ENCODE assay signal across 22 cellular contexts in the genomic region with DNA sequence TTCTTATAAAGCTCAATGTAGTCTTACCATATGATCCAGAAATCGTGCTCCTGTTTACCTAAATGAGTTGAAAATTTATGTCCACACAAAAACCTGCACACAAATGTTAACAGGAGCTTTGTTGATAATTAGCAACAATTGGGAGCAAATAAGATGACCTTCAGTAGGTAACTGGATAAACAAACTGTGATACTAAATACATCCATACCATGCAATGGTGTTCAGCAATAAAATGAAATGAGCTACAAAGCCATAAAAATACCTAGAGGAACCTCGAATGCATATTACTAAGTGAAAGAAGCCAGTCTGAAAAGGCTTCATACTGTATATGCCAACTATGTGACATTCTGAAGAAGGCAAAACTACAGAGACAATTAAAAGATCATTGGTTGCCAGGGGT.
DNase-seq lines count a peak whose midpoint lies in the region; TF ChIP-seq lines count a peak whose summit lies in the region.
"Had no signal": no experiment of that assay in that cellular context is flagged by ENCODE, and none has a peak within 500 bp of the region (broad histone marks: within the 10 kb centered on the region; RNA-seq: fewer than 3 reads in every experiment).

No MANE protein-coding gene starts in this region.

- CTCF ChIA-PET in HEK293 (lab: Yijun Ruan, JAX) = interaction anchor here (0.7 kb wide), 2 partner anchors 8 to 45 kb away, joined by 3 to 4 read pairs; no protein-coding TSS in a partner anchor

- TF ChIP-seq CTCF in HEK293 (tag by site-specific recombination; IDR thresholded peaks at IDR 0.05) = no peak
- TF ChIP-seq CTCF in VCaP (conservative IDR thresholded peaks at IDR 0.05) = no peak
- no peak for TF ChIP-seq CTCF in coronary artery (IDR thresholded peaks at IDR 0.05)

- H3K9me3 ChIP-seq in HEK293 (ENCODE audit: control insufficient read depth, insufficient read depth, low read depth, low read length) = no peaks in the 10 kb centered on the region
- H3K9me3 ChIP-seq: BE2C, BLaER1 had no signal

- POLR2A ChIA-PET in HEK293 (lab: Yijun Ruan, JAX) = no interaction called here

- DNase-seq in NCI-H526 (lab: John Stamatoyannopoulos, UW) (peak; percentile 16 to 39), coronary artery (ENCODE audit: low spot score) (no peak), NCI-H1105 treated with DMSO at 0.1 percent for 48 hours (lab: John Stamatoyannopoulos, UW) (no peak)
- DNase-seq: 8988T; ACHN; BE2C; C1 segment of cervical spinal cord; CD4-positive, alpha-beta memory T cell; CD4-positive, CD25-positive, alpha-beta regulatory T cell; CD8-positive, alpha-beta memory T cell; COR-L47; DMS 273 treated with DMSO at 0.1 percent for 48 hours; DMS153; DMS53; DMS79; DND-41; EL; GDM1 had no signal

- H3K27ac ChIP-seq in HEK293 (ENCODE audit: extremely low read depth, low read depth, low read length) (no peak overlapping the region), VCaP (peak overlapping the region; percentile 76; the same call in 1 of the 2 replicates), coronary artery (no peak overlapping the region)
- H3K27ac ChIP-seq: BLaER1 had no signal

- H3K4me3 ChIP-seq in HEK293 (ENCODE audit: low read depth, low read length) (no peak overlapping the region), coronary artery (no peak overlapping the region)
- H3K4me3 ChIP-seq: BLaER1, GM12878 had no signal

- H3K36me3 ChIP-seq in HEK293 (ENCODE audit: control insufficient read depth in 2 of 2, insufficient read depth in 1 of 2, low read length in 2 of 2) = no peaks in the 10 kb centered on the region
- H3K36me3 ChIP-seq: BE2C, BLaER1 had no signal

- peaks cover 19% of the 10 kb centered on the region for H3K4me1 ChIP-seq in HEK293 (ENCODE audit: control insufficient read depth, insufficient read depth, low read length)
- H3K4me1 ChIP-seq: BLaER1 had no signal

TF ChIP-seq in HEK293, 187 proteins besides CTCF, POLR2A, EP300 and RAD21:
- TF ChIP-seq BCL6B (tag by site-specific recombination; IDR thresholded peaks at IDR 0.05) = peak; percentile 78
- TF ChIP-seq ZNF785 (tag by site-specific recombination; IDR thresholded peaks at IDR 0.05) = no peak
- TF ChIP-seq OSR2 (tag by site-specific recombination; IDR thresholded peaks at IDR 0.05) = peak; percentile 54
- no peak for TF ChIP-seq ZNF2 (tag by site-specific recombination; IDR thresholded peaks at IDR 0.05)
- no peak for TF ChIP-seq ZBTB20 (tag by site-specific recombination; IDR thresholded peaks at IDR 0.05)
- TF ChIP-seq FEZF1 (tag by site-specific recombination; IDR thresholded peaks at IDR 0.05) = peak; percentile 63; the same call in 1 of the 2 replicates

Comparison
In these comparisons a context has a peak if more than half of its experiments do, and no peak if none do; other contexts are left out.
1. DNase-seq: peak in NCI-H526 (2 of 2); none in coronary artery (single experiment) and NCI-H1105 treated with DMSO at 0.1 percent for 48 hours (single experiment).